In genomic region chr14:26645057-26645456, GRCh38 we compare ENCODE assay signal across 10 cellular contexts. TPM values are rescaled to one million over a fixed set of nuclear protein-coding genes. Genes with fewer than 3 reads are reported as not detected.
A peak's percentile ranks its signal among the peaks of the same experiment; 100 is the strongest.
DNase-seq lines count a peak whose midpoint lies in the region; ATAC-seq and TF ChIP-seq lines count a peak whose summit lies in the region.
"Not testable (repeated sequence)": the region's sequence is repeated elsewhere in the genome, so short reads cannot be mapped to it uniquely, and the experiment has no call there.
"Had no signal": no experiment of that assay in that cellular context is flagged by ENCODE, and none has a peak within 500 bp of the region (broad histone marks: within the 10 kb centered on the region; RNA-seq: fewer than 3 reads in every experiment).

No MANE protein-coding gene starts in this region.

- CTCF ChIA-PET in SK-N-SH (lab: Yijun Ruan, JAX): interaction anchor here (0.6 to 2.3 kb wide), 16 partner anchors 9 to 482 kb away, joined by 3 to 18 read pairs (median 5); no protein-coding TSS in a partner anchor

- not testable (repeated sequence) for H4K20me1 ChIP-seq in Karpas-422 (ENCODE audit: insufficient read depth, low read depth, low read length); SK-N-SH (ENCODE audit: insufficient read depth)

- H3K4me2 ChIP-seq in Karpas-422 (ENCODE audit: low read depth, low read length, poor library complexity, severe bottlenecking); SK-N-SH: not testable (repeated sequence)

- H2AFZ ChIP-seq in Karpas-422 (ENCODE audit: low read length); SK-N-SH (ENCODE audit: low read depth): not testable (repeated sequence)

- TF ChIP-seq EP300 in SK-N-SH (IDR thresholded peaks at IDR 0.05; ENCODE audit: borderline replicate concordance in 1 of 2, low read depth in 1 of 2, low read length in 1 of 2): not testable (repeated sequence)

- H3K79me2 ChIP-seq in Karpas-422 (ENCODE audit: low read length); SK-N-SH (ENCODE audit: insufficient read depth): not testable (repeated sequence)

- POLR2A ChIA-PET in SK-N-SH (lab: Yijun Ruan, JAX): not testable (repeated sequence)

- TF ChIP-seq CTCF in 22Rv1 (IDR thresholded peaks at IDR 0.05) (peak; percentile 9; the same call in 1 of the 2 replicates), SK-N-SH (IDR thresholded peaks at IDR 0.05) (peak; percentile 23), endodermal cell (conservative IDR thresholded peaks at IDR 0.05) (peak; percentile 39), thoracic aorta (IDR thresholded peaks at IDR 0.05) (peak; percentile 11)

- ATAC-seq in thoracic aorta (ENCODE audit: insufficient number of reproducible peaks, low FRiP score, low read depth): not testable (repeated sequence)

- not testable (repeated sequence) for H3K27me3 Mint-ChIP-seq in endodermal cell (ENCODE audit: insufficient read depth)

- not testable (repeated sequence) for H3K4me1 Mint-ChIP-seq in endodermal cell

- H3K9me3 ChIP-seq in Karpas-422 (ENCODE audit: low read length): peaks cover 62% of the 10 kb centered on the region
- not testable (repeated sequence) for H3K9me3 ChIP-seq in SK-N-SH; endodermal cell (ENCODE audit: control insufficient read depth, low read length); thoracic aorta

- H3K9ac ChIP-seq in Karpas-422 (ENCODE audit: low read length); SK-N-SH; endodermal cell (ENCODE audit: extremely low read depth, low read length, poor library complexity, severe bottlenecking): not testable (repeated sequence)

- 30% methylated on average over 2 of the region's 5 CpGs for WGBS in SK-N-SH (ENCODE audit: low lambda C conversion rate)
- WGBS in endodermal cell (ENCODE audit: insufficient coverage in 1 of 2, insufficient read length in 1 of 2), 2 experiments: 89 to 90% methylated on average over 2 to 5 of the region's 5 CpGs

- DNase-seq in DMS 273 (lab: John Stamatoyannopoulos, UW; ENCODE audit: unreplicated experiment) (peak; percentile 47), Karpas-422 (peak; percentile 16), NCI-H748 (lab: John Stamatoyannopoulos, UW; ENCODE audit: unreplicated experiment) (peak; percentile 3), SK-N-SH (peak; percentile 2), endodermal cell (peak; percentile 63), islet precursor cell (peak; percentile 59)
- not testable (repeated sequence) for DNase-seq in thoracic aorta (ENCODE audit: low spot score)

- not testable (repeated sequence) for H3K4me1 ChIP-seq in Karpas-422 (ENCODE audit: low read length); SK-N-SH (ENCODE audit: control insufficient read depth in 1 of 2, insufficient read depth in 2 of 2, low read depth in 1 of 2, low read length in 1 of 2); endodermal cell (ENCODE audit: control insufficient read depth, insufficient read depth, low read length); thoracic aorta (ENCODE audit: control insufficient read depth in 1 of 2, low read depth in 2 of 2)

- not testable (repeated sequence) for H3K4me3 ChIP-seq in Karpas-422 (ENCODE audit: low read length); SK-N-SH (ENCODE audit: low read depth in 2 of 2, low read length in 1 of 2); endodermal cell (ENCODE audit: low read length); thoracic aorta

- not testable (repeated sequence) for H3K27ac Mint-ChIP-seq in endodermal cell

- H3K27ac ChIP-seq in 22Rv1; Karpas-422 (ENCODE audit: low read length); SK-N-SH (ENCODE audit: low read depth in 2 of 2, low read length in 1 of 2); endodermal cell (ENCODE audit: low read depth, low read length); thoracic aorta: not testable (repeated sequence)

- H3K36me3 ChIP-seq in Karpas-422 (ENCODE audit: insufficient read depth, low read length); SK-N-SH (replicated peaks in 1 of 2; ENCODE audit: control insufficient read depth in 1 of 2, insufficient read depth in 2 of 2, low read length in 1 of 2); endodermal cell (ENCODE audit: control insufficient read depth, insufficient read depth, low read length); thoracic aorta: not testable (repeated sequence)

- not testable (repeated sequence) for H3K9me2 ChIP-seq in Karpas-422 (replicated peaks; ENCODE audit: insufficient read depth, low read length); SK-N-SH

- peak; percentile 67 for TF ChIP-seq RAD21 in SK-N-SH (IDR thresholded peaks at IDR 0.05; ENCODE audit: low read length)

- not testable (repeated sequence) for H3K27me3 ChIP-seq in Karpas-422 (ENCODE audit: low read length); SK-N-SH (ENCODE audit: insufficient read depth); endodermal cell (ENCODE audit: control insufficient read depth, insufficient read depth, low read length, poor library complexity, severe bottlenecking); thoracic aorta (replicated peaks; ENCODE audit: insufficient read depth)

- H3K36me3 Mint-ChIP-seq in endodermal cell (ENCODE audit: low read depth): not testable (repeated sequence)

- peaks cover 21% of the 10 kb centered on the region for H3K9me3 Mint-ChIP-seq in endodermal cell

- H3F3A ChIP-seq in SK-N-SH (replicated peaks; ENCODE audit: insufficient read depth): not testable (repeated sequence)

- H3K4me3 Mint-ChIP-seq in endodermal cell: not testable (repeated sequence)

TF ChIP-seq in SK-N-SH, 30 proteins besides CTCF, POLR2A, EP300 and RAD21:
- TF ChIP-seq SMC3 (IDR thresholded peaks at IDR 0.05; ENCODE audit: low read depth, low read length): peak; percentile 38; the same call in 1 of the 2 replicates

RNA-seq across cellular contexts. Expression of gene NOVA1, which starts 47.2 kb away (rescaled TPM):
- total RNA-seq in Karpas-422 (2014; rRNA removed; shearing (Covaris generic); ENCODE audit: low replicate concordance): not detected in 2 replicates
- 0.32 and 0.44 TPM in 2 replicates for polyA plus RNA-seq in SK-N-SH (2012; rRNA removed)
- polyA plus RNA-seq in SK-N-SH (2012; cell fraction: cytosol; rRNA removed): 0.68 and 0.76 TPM in 2 replicates
- polyA plus RNA-seq in SK-N-SH (2012; cell fraction: nucleus; rRNA removed): 0.70 and 0.93 TPM in 2 replicates
- total RNA-seq in endodermal cell (10 to 100 TPM; 25.4 to 25.5 TPM), thoracic aorta (10 to 100 TPM; 10.2 to 11.0 TPM)
- 53.5 TPM for polyA plus RNA-seq in endodermal cell (2013, experiment 1 of 2)
- 48.9 TPM for polyA plus RNA-seq in endodermal cell (2013, experiment 2 of 2)
- total RNA-seq: M059J, OCI-LY7 had no signal

Comparison
In these comparisons a context has a peak if more than half of its experiments do, and no peak if none do; other contexts are left out.
1. RNA of gene NOVA1, which starts 47.2 kb away (total RNA-seq): 25.4 to 25.5 TPM in endodermal cell and 10.2 to 11.0 TPM in thoracic aorta; not detected in Karpas-422; every median in the first group is over 10 times any median in the second.
2. Peak in every context shown above with its lines, with median percentiles within 50 percentile points of each other: CTCF ChIP-seq.